In genomic region chr1:202282596-202283283, GRCh38 we compare ENCODE assay signal across 15 cellular contexts. TPM values are rescaled to one million over a fixed set of nuclear protein-coding genes. Genes with fewer than 3 reads are reported as not detected.
DNase-seq lines count a peak whose midpoint lies in the region; ATAC-seq and TF ChIP-seq lines count a peak whose summit lies in the region.
"Had no signal": no experiment of that assay in that cellular context is flagged by ENCODE, and none has a peak within 500 bp of the region (broad histone marks: within the 10 kb centered on the region; RNA-seq: fewer than 3 reads in every experiment).

No MANE protein-coding gene starts in this region.

- peaks cover 24% of the 10 kb centered on the region for H3K27me3 ChIP-seq in MM.1S (replicated peaks; ENCODE audit: insufficient read depth, low read length)
- H3K27me3 ChIP-seq: vagina had no signal

- ATAC-seq in GM21423 (IDR thresholded peaks at IDR 0.05; ENCODE audit: unreplicated experiment) (no peak), GM21390 (IDR thresholded peaks at IDR 0.05; ENCODE audit: unreplicated experiment) (no peak)
- ATAC-seq: Right ventricle myocardium inferior had no signal

- no peaks in the 10 kb centered on the region for H4K20me1 ChIP-seq in MM.1S (ENCODE audit: insufficient read depth, low read length)

- intact Hi-C loops in CD14-positive monocyte (cut with micrococcal nuclease), result no loop called here
- intact Hi-C loops in posterior vena cava (cut with DNase I), result no loop called here

- H3K27ac Mint-ChIP-seq in CD14-positive monocyte, result no peak overlapping the region
- peak overlapping the region; percentile 95 for H3K27ac Mint-ChIP-seq in chondrocyte (ENCODE audit: unreplicated experiment)
- H3K27ac Mint-ChIP-seq: activated CD4-positive, alpha-beta memory T cell treated with anti-CD3 and anti-CD28 coated beads for 36 hours; T-helper 1 cell treated with Interleukin-12 subunit alpha and Interleukin-12 subunit beta and Interleukin-4 antibody, amounts not matched to agents 30 μg/mL and 1 μg/mL, for 36 hours had no signal

- H3K4me3 Mint-ChIP-seq in CD14-positive monocyte (peak overlapping the region in 1 of 2 donors; percentile 30), chondrocyte (ENCODE audit: unreplicated experiment) (no peak overlapping the region)
- H3K4me3 Mint-ChIP-seq: activated CD4-positive, alpha-beta memory T cell treated with anti-CD3 and anti-CD28 coated beads for 36 hours; central memory CD8-positive, alpha-beta T cell; T-helper 1 cell treated with Interleukin-12 subunit alpha and Interleukin-12 subunit beta and Interleukin-4 antibody, amounts not matched to agents 30 μg/mL and 1 μg/mL, for 36 hours had no signal

- no peaks in the 10 kb centered on the region for H3K79me2 ChIP-seq in MM.1S (ENCODE audit: low read length)

- H3K9me3 Mint-ChIP-seq in CD14-positive monocyte, result no peaks in the 10 kb centered on the region
- H3K9me3 Mint-ChIP-seq in chondrocyte (ENCODE audit: low read depth), result no peaks in the 10 kb centered on the region
- H3K9me3 Mint-ChIP-seq: activated CD4-positive, alpha-beta memory T cell treated with anti-CD3 and anti-CD28 coated beads for 36 hours; central memory CD8-positive, alpha-beta T cell; T-helper 1 cell treated with Interleukin-12 subunit alpha and Interleukin-12 subunit beta and Interleukin-4 antibody, amounts not matched to agents 30 μg/mL and 1 μg/mL, for 36 hours had no signal

- H3K27ac ChIP-seq in MM.1S (ENCODE audit: low read length), result no peak overlapping the region
- H3K27ac ChIP-seq: vagina, VCaP had no signal

- no peak overlapping the region for H2AFZ ChIP-seq in MM.1S (ENCODE audit: low read length)

- no peaks in the 10 kb centered on the region for H3K36me3 ChIP-seq in MM.1S (replicated peaks; ENCODE audit: insufficient read depth, low read length)
- H3K36me3 ChIP-seq: vagina had no signal

- H3K9ac ChIP-seq in MM.1S (ENCODE audit: low read length), result no peak overlapping the region

- H3K4me3 ChIP-seq in MM.1S (ENCODE audit: low read length), result no peak overlapping the region
- H3K4me3 ChIP-seq: vagina had no signal

- H3K9me3 ChIP-seq in MM.1S (replicated peaks; ENCODE audit: insufficient read depth, low read length), result no peaks in the 10 kb centered on the region
- H3K9me3 ChIP-seq: vagina had no signal

- peaks cover 16% of the 10 kb centered on the region for H3K4me1 ChIP-seq in MM.1S (ENCODE audit: low read length)

- DNase-seq in CD14-positive monocyte (ENCODE audit: low spot score) (peak; percentile 22), MM.1S (no peak), chondrocyte (ENCODE audit: low spot score) (no peak), posterior vena cava (ENCODE audit: low spot score) (peak; percentile 51), GM19238 (ENCODE audit: insufficient read length, low spot score) (no peak), HuH-7 (ENCODE audit: low spot score) (no peak)
- DNase-seq: hippocampal formation had no signal

- H3K27me3 Mint-ChIP-seq in CD14-positive monocyte (ENCODE audit: low read depth in 3 of 3) (peaks cover 19 to 52% (median 20%) of the 10 kb centered on the region in 3 donors), chondrocyte (ENCODE audit: low read depth) (no peaks in the 10 kb centered on the region)
- H3K27me3 Mint-ChIP-seq: activated CD4-positive, alpha-beta memory T cell treated with anti-CD3 and anti-CD28 coated beads for 36 hours; central memory CD8-positive, alpha-beta T cell had no signal

- H3K36me3 Mint-ChIP-seq in CD14-positive monocyte, result no peaks in the 10 kb centered on the region
- H3K36me3 Mint-ChIP-seq in chondrocyte (ENCODE audit: low read depth), result no peaks in the 10 kb centered on the region
- H3K36me3 Mint-ChIP-seq: activated CD4-positive, alpha-beta memory T cell treated with anti-CD3 and anti-CD28 coated beads for 36 hours had no signal

- H3F3A ChIP-seq in MM.1S (ENCODE audit: insufficient read depth, low read length), result peaks cover 11% of the 10 kb centered on the region; the same call in 1 of the 2 replicates

- no peaks in the 10 kb centered on the region for H3K9me2 ChIP-seq in MM.1S (replicated peaks; ENCODE audit: insufficient read depth, low read length)

- no peak for TF ChIP-seq CTCF in CD14-positive monocyte (IDR thresholded peaks at IDR 0.05)
- no peak for TF ChIP-seq CTCF in MM.1S (IDR thresholded peaks at IDR 0.05; ENCODE audit: low read length)
- no peak for TF ChIP-seq CTCF in chondrocyte (IDR thresholded peaks at IDR 0.05)

- H3K4me2 ChIP-seq in MM.1S (ENCODE audit: low read depth, low read length), result peak overlapping the region; percentile 40; the same call in 1 of the 2 replicates

- no peaks in the 10 kb centered on the region for H3K4me1 Mint-ChIP-seq in CD14-positive monocyte
- peaks cover 86% of the 10 kb centered on the region for H3K4me1 Mint-ChIP-seq in chondrocyte (ENCODE audit: low read depth)

RNA-seq across cellular contexts. Expression of gene UBE2T, which starts 59.0 kb away (rescaled TPM):
- 1 to 10 TPM in 1 of 2 donors, under 1 TPM in 1; 0.38 to 1.3 TPM for polyA plus RNA-seq in CD14-positive monocyte
- total RNA-seq in chondrocyte, result 8.7 to 13.0 TPM (median 8.9 TPM) in 3 replicates
- total RNA-seq in posterior vena cava, result 1 to 10 TPM; 1.5 to 1.9 TPM

Comparison
In these comparisons a context has a peak if more than half of its experiments do, and no peak if none do; other contexts are left out.
1. DNase-seq: peak in CD14-positive monocyte (single experiment) and posterior vena cava (single experiment); none in MM.1S (single experiment), chondrocyte (single experiment), GM19238 (single experiment) and HuH-7 (single experiment).